ENCODE assay signal across 8 cellular contexts in genomic region chr9:5509573-5509972, GRCh38. TPM values are rescaled to one million over a fixed set of nuclear protein-coding genes. Genes with fewer than 3 reads are reported as not detected.
A peak's percentile ranks its signal among the peaks of the same experiment; 100 is the strongest.
DNase-seq lines count a peak whose midpoint lies in the region; ATAC-seq and TF ChIP-seq lines count a peak whose summit lies in the region.

No MANE protein-coding gene starts in this region.

- H3K9me3 Mint-ChIP-seq in GM23338 = no peaks in the 10 kb centered on the region; the same call in 2 of the 3 replicates

- H3K36me3 ChIP-seq in GM23338 (ENCODE audit: insufficient read depth) (0 out of 2 replicates have a peak, but pooled peaks cover 3% of the 10 kb centered on the region), skeletal muscle tissue (ENCODE audit: control insufficient read depth in 3 of 3, insufficient read depth in 3 of 3, low read length in 3 of 3) (no peaks in the 10 kb centered on the region)

- ATAC-seq in GM23338 (no peak), HG02763 (IDR thresholded peaks at IDR 0.05; ENCODE audit: unreplicated experiment) (no peak), GM19324 (IDR thresholded peaks at IDR 0.05; ENCODE audit: low FRiP score, unreplicated experiment) (no peak)

- no peak overlapping the region for H3K4me3 Mint-ChIP-seq in GM23338

- peak overlapping the region; percentile 25; the same call in 1 of the 2 replicates for H2AFZ ChIP-seq in GM23338

- H3K27me3 Mint-ChIP-seq in GM23338 (ENCODE audit: insufficient read depth, low read depth, poor library complexity) = peaks cover 4% of the 10 kb centered on the region

- H3K27ac ChIP-seq in GM23338 (ENCODE audit: low read depth) = no peak overlapping the region
- peak overlapping the region; percentile 54 for H3K27ac ChIP-seq in skeletal muscle tissue (ENCODE audit: low read depth, low read length)

- H3K9me3 ChIP-seq in skeletal muscle tissue (ENCODE audit: control insufficient read depth in 3 of 3, low read length in 3 of 3) = no peaks in the 10 kb centered on the region

- H3K4me1 ChIP-seq in GM23338 (ENCODE audit: insufficient read depth) = no peaks in the 10 kb centered on the region
- peaks cover 6 to 18% (median 14%) of the 10 kb centered on the region in 3 donors for H3K4me1 ChIP-seq in skeletal muscle tissue (ENCODE audit: control insufficient read depth in 3 of 3, insufficient read depth in 3 of 3, low read length in 3 of 3)

- H3K9ac ChIP-seq in skeletal muscle tissue (ENCODE audit: low read depth in 1 of 3, low read length in 3 of 3) = no peak overlapping the region

- no peaks in the 10 kb centered on the region for H3K36me3 Mint-ChIP-seq in GM23338 (ENCODE audit: low read depth)

- 0 out of 2 replicates have a peak, but pooled peaks cover 6% of the 10 kb centered on the region for H3K9me2 ChIP-seq in GM23338 (ENCODE audit: insufficient read depth)

- no peak for TF ChIP-seq CTCF in GM23338 (conservative IDR thresholded peaks at IDR 0.05; ENCODE audit: low read depth in 2 of 2)

- H3K4me3 ChIP-seq in GM23338 (no peak overlapping the region), skeletal muscle tissue (ENCODE audit: low read length in 3 of 3) (no peak overlapping the region)

- no peak overlapping the region for H3K27ac Mint-ChIP-seq in GM23338

- H4K20me1 ChIP-seq in GM23338 (replicated peaks; ENCODE audit: insufficient read depth) = no peaks in the 10 kb centered on the region

- DNase-seq in GM23338 (ENCODE audit: low spot score) = no peak
- DNase-seq in SW 1271 (lab: John Stamatoyannopoulos, UW) = peak; percentile 4 to 64
- DNase-seq in fibroblast of peridontal ligament (ENCODE audit: extremely low read depth) = peak; percentile 93
- no peak for DNase-seq in NCI-H2029 (lab: John Stamatoyannopoulos, UW)
- DNase-seq in midbrain (lab: John Stamatoyannopoulos, UW) = no peak

- no peak overlapping the region for H3K4me2 ChIP-seq in GM23338

- H3F3A ChIP-seq in GM23338 (replicated peaks; ENCODE audit: low read depth) = no peaks in the 10 kb centered on the region

- no peaks in the 10 kb centered on the region for H3K27me3 ChIP-seq in GM23338 (ENCODE audit: insufficient read depth)
- no peaks in the 10 kb centered on the region for H3K27me3 ChIP-seq in skeletal muscle tissue (ENCODE audit: control insufficient read depth in 3 of 3, insufficient read depth in 3 of 3, low read length in 3 of 3)

- no peaks in the 10 kb centered on the region for H3K79me2 ChIP-seq in GM23338 (replicated peaks; ENCODE audit: insufficient read depth)

- H3K4me1 Mint-ChIP-seq in GM23338 = peaks cover 3% of the 10 kb centered on the region; the same call in 1 of the 3 replicates

TF ChIP-seq in GM23338, 12 proteins besides CTCF, POLR2A, EP300 and RAD21 (continues in another document):
- TF ChIP-seq EZH2phosphoT487 (IDR thresholded peaks at IDR 0.05; ENCODE audit: unreplicated experiment) = no peak
- TF ChIP-seq STAT1 (IDR thresholded peaks at IDR 0.05; ENCODE audit: unreplicated experiment) = no peak
- TF ChIP-seq ZNF331 (CRISPR knock-in tag; IDR thresholded peaks at IDR 0.05; ENCODE audit: low read depth) = no peak
- TF ChIP-seq REST (IDR thresholded peaks at IDR 0.05; ENCODE audit: unreplicated experiment) = no peak
- TF ChIP-seq ETS1 (IDR thresholded peaks at IDR 0.05) = no peak
- no peak for TF ChIP-seq ZNF114 (CRISPR knock-in tag; IDR thresholded peaks at IDR 0.05)
- TF ChIP-seq CREB1 (CRISPR knock-in tag; IDR thresholded peaks at IDR 0.05; ENCODE audit: low read depth) = no peak
- TF ChIP-seq EZH2 (IDR thresholded peaks at IDR 0.05; ENCODE audit: low read depth, unreplicated experiment) = no peak

RNA-seq across cellular contexts. Expression of gene PDCD1LG2, which starts 0.8 kb away (rescaled TPM):
- not detected in 2 replicates for total RNA-seq in GM23338 (2014; rRNA removed; shearing (Covaris generic))
- polyA plus RNA-seq in GM23338 (2016; fragmentation: Nextera tagmentation; extraction: Ambion mirVana) = not detected in 2 replicates
- total RNA-seq in skeletal muscle tissue = 3.7 TPM

RNA-seq across cellular contexts. Expression of gene CD274, which starts 59.2 kb away (rescaled TPM):
- not detected in 2 replicates for total RNA-seq in GM23338 (2014; rRNA removed; shearing (Covaris generic))
- polyA plus RNA-seq in GM23338 (2016; fragmentation: Nextera tagmentation; extraction: Ambion mirVana) = 0.17 TPM in 1 of 2 replicates, not detected in the other
- 0.52 TPM for total RNA-seq in skeletal muscle tissue

Comparison
In these comparisons a context has a peak if more than half of its experiments do, and no peak if none do; other contexts are left out.
1. DNase-seq: peak in SW 1271 (2 of 2) and fibroblast of peridontal ligament (single experiment); none in GM23338 (single experiment), NCI-H2029 (single experiment) and midbrain (single experiment).